10 cellular contexts compared by ENCODE assay signal in the genomic region with DNA sequence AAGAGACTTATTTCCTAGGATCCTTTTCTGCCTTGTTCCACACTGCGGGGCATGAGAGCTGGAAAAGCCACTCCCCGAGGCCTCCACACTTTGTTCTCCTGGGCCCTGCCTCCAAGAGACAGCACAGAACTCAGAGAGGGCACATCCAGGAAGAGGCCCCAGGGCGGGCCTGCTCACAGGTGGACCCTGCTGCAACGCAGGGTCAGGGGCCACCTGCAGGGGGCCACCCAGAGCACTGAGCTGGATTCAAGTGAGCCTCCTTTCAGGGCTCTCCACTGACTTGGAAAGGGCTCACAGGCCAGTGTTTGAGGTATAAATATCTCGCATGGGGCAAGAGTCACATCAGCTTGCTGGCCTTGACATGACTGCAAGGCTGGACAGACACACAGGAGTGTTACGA. TPM values are rescaled to one million over a fixed set of nuclear protein-coding genes. Genes with fewer than 3 reads are reported as not detected.
DNase-seq lines count a peak whose midpoint lies in the region; ATAC-seq and TF ChIP-seq lines count a peak whose summit lies in the region.
"Had no signal": no experiment of that assay in that cellular context is flagged by ENCODE, and none has a peak within 500 bp of the region (broad histone marks: within the 10 kb centered on the region; RNA-seq: fewer than 3 reads in every experiment).

No MANE protein-coding gene starts in this region.

- H3K36me3 Mint-ChIP-seq in activated naive CD4-positive, alpha-beta T cell treated with anti-CD3 and anti-CD28 coated beads for 36 hours (ENCODE audit: low read depth), result no peaks in the 10 kb centered on the region

- H3K9me3 ChIP-seq in NT2/D1 (ENCODE audit: insufficient read depth, low read length), result no peaks in the 10 kb centered on the region
- H3K9me3 ChIP-seq: uterus had no signal

- H3K27ac ChIP-seq in substantia nigra (ENCODE audit: low read depth, low read length, poor library complexity, severe bottlenecking), result no peak overlapping the region
- H3K27ac ChIP-seq: uterus had no signal

- peaks cover 8% of the 10 kb centered on the region for H3K4me1 ChIP-seq in NT2/D1 (ENCODE audit: insufficient read depth, insufficient read length)

- no peak for ATAC-seq in stimulated activated naive CD8-positive, alpha-beta T cell treated with anti-CD3 and anti-CD28 coated beads, Interleukin-15, Interleukin-2, amounts not matched to agents 100 U/mL and 50 U/mL, for 24 hours

- intact Hi-C loops in activated naive CD4-positive, alpha-beta T cell treated with anti-CD3 and anti-CD28 coated beads for 36 hours (cut with micrococcal nuclease), result no loop called here

- H3K27me3 Mint-ChIP-seq in activated naive CD4-positive, alpha-beta T cell treated with anti-CD3 and anti-CD28 coated beads for 36 hours (ENCODE audit: low read depth), result no peaks in the 10 kb centered on the region

- H3K4me1 Mint-ChIP-seq in activated naive CD4-positive, alpha-beta T cell treated with anti-CD3 and anti-CD28 coated beads for 36 hours (ENCODE audit: low read depth), result peaks cover 19% of the 10 kb centered on the region
- H3K4me1 Mint-ChIP-seq: central memory CD8-positive, alpha-beta T cell had no signal

- DNase-seq in activated naive CD4-positive, alpha-beta T cell treated with anti-CD3 and anti-CD28 coated beads for 36 hours, result peak; percentile 49
- DNase-seq in activated naive CD4-positive, alpha-beta T cell (lab: John Stamatoyannopoulos, UW), result no peak
- DNase-seq in NT2/D1 (ENCODE audit: low read depth, low spot score) (peak; percentile 47), choroid plexus epithelial cell (ENCODE audit: low read depth) (no peak), substantia nigra (lab: John Stamatoyannopoulos, UW) (no peak), foreskin melanocyte (no peak), activated gamma-delta T cell treated with Interleukin-2 at 50 U/mL for 16 hours (no peak)
- DNase-seq in stimulated activated naive CD8-positive, alpha-beta T cell treated with anti-CD3 and anti-CD28 coated beads, Interleukin-15, Interleukin-2, amounts not matched to agents 100 U/mL and 50 U/mL, for 24 hours, result peak; percentile 50
- DNase-seq: uterus had no signal

- H3K4me3 Mint-ChIP-seq in activated naive CD4-positive, alpha-beta T cell treated with anti-CD3 and anti-CD28 coated beads for 36 hours, result peak overlapping the region; percentile 9
- H3K4me3 Mint-ChIP-seq: central memory CD8-positive, alpha-beta T cell had no signal

- H3K4me3 ChIP-seq in NT2/D1 (ENCODE audit: insufficient read length, low read depth) (no peak overlapping the region), choroid plexus epithelial cell (ENCODE audit: low read depth, low read length) (no peak overlapping the region)
- H3K4me3 ChIP-seq: uterus had no signal

- H3K36me3 ChIP-seq in NT2/D1 (ENCODE audit: insufficient read depth, insufficient read length, low read length), result peaks cover 42% of the 10 kb centered on the region
- H3K36me3 ChIP-seq: uterus had no signal

- peak; percentile 44 for TF ChIP-seq CTCF in choroid plexus epithelial cell (conservative IDR thresholded peaks at IDR 0.05; ENCODE audit: low read depth, low read length)

- no peak overlapping the region for H3K27ac Mint-ChIP-seq in activated naive CD4-positive, alpha-beta T cell treated with anti-CD3 and anti-CD28 coated beads for 36 hours

- CTCF ChIA-PET in activated naive CD4-positive, alpha-beta T cell treated with anti-CD3 and anti-CD28 coated beads for 36 hours (lab: Charles Lee), result interaction anchor here (0.5 to 28.9 kb wide), 13 partner anchors 13 to 241 kb away, joined by 3 to 797 read pairs (median 4); a partner anchor contains a TSS

- H3K9ac ChIP-seq in NT2/D1 (ENCODE audit: insufficient read length, low read depth), result no peak overlapping the region

- H3K9me3 Mint-ChIP-seq in activated naive CD4-positive, alpha-beta T cell treated with anti-CD3 and anti-CD28 coated beads for 36 hours, result no peaks in the 10 kb centered on the region
- H3K9me3 Mint-ChIP-seq: central memory CD8-positive, alpha-beta T cell had no signal

- H3K27me3 ChIP-seq in NT2/D1 (ENCODE audit: insufficient read depth, insufficient read length), result peaks cover 9% of the 10 kb centered on the region
- H3K27me3 ChIP-seq: uterus had no signal

RNA-seq across cellular contexts. Expression of a gene that starts 4.8 kb away (rescaled TPM):
- 10 to 100 TPM; 35.3 to 37.3 TPM for total RNA-seq in activated naive CD4-positive, alpha-beta T cell treated with anti-CD3 and anti-CD28 coated beads for 36 hours

RNA-seq across cellular contexts. Expression of a gene that starts 10.3 kb away (rescaled TPM):
- 1 to 10 TPM; 2.5 TPM for total RNA-seq in activated naive CD4-positive, alpha-beta T cell treated with anti-CD3 and anti-CD28 coated beads for 36 hours

Comparison
In these comparisons a context has a peak if more than half of its experiments do, and no peak if none do; other contexts are left out.
1. DNase-seq: peak in activated naive CD4-positive, alpha-beta T cell treated with anti-CD3 and anti-CD28 coated beads for 36 hours (single experiment), NT2/D1 (single experiment) and stimulated activated naive CD8-positive, alpha-beta T cell treated with anti-CD3 and anti-CD28 coated beads, Interleukin-15, Interleukin-2, amounts not matched to agents 100 U/mL and 50 U/mL, for 24 hours (single experiment); none in activated naive CD4-positive, alpha-beta T cell (0 of 4), choroid plexus epithelial cell (single experiment), substantia nigra (0 of 49), foreskin melanocyte (single experiment) and activated gamma-delta T cell treated with Interleukin-2 at 50 U/mL for 16 hours (single experiment).